In genomic region chr10:13234172-13234571, GRCh38 we compare ENCODE assay signal across 29 cellular contexts. TPM values are rescaled to one million over a fixed set of nuclear protein-coding genes. Genes with fewer than 3 reads are reported as not detected.
A peak's percentile ranks its signal among the peaks of the same experiment; 100 is the strongest.
DNase-seq lines count a peak whose midpoint lies in the region; ATAC-seq and TF ChIP-seq lines count a peak whose summit lies in the region.
"Had no signal": no experiment of that assay in that cellular context is flagged by ENCODE, and none has a peak within 500 bp of the region (broad histone marks: within the 10 kb centered on the region; RNA-seq: fewer than 3 reads in every experiment).

A gene with protein sequence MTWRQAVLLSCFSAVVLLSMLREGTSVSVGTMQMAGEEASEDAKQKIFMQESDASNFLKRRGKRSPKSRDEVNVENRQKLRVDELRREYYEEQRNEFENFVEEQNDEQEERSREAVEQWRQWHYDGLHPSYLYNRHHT (minus strand): TSS chr10:13234374. CDS start chr10:13234258, 116 bp downstream.

- no peaks in the 10 kb centered on the region for H3K36me3 ChIP-seq in Karpas-422 (ENCODE audit: insufficient read depth, low read length)
- no peaks in the 10 kb centered on the region for H3K36me3 ChIP-seq in endodermal cell (ENCODE audit: control insufficient read depth, insufficient read depth, low read length)
- no peaks in the 10 kb centered on the region for H3K36me3 ChIP-seq in upper lobe of right lung
- no peaks in the 10 kb centered on the region for H3K36me3 ChIP-seq in mucosa of descending colon (ENCODE audit: low read depth)
- H3K36me3 ChIP-seq: MG63, SJSA1 had no signal

- DNase-seq in GM10248 (ENCODE audit: extremely low spot score): peak; percentile 6
- no peak for DNase-seq in Karpas-422
- DNase-seq in endodermal cell: peak; percentile 60
- DNase-seq in upper lobe of right lung: peak; percentile 43
- DNase-seq in mucosa of descending colon: no peak
- DNase-seq: AML-193; CD8-positive, alpha-beta T cell; DMS79; EL; GDM1; GOT3; MG63; NCI-H1694; NCI-H2029 treated with DMSO at 0.1 percent for 48 hours; NCI-H526 treated with DMSO at 0.1 percent for 48 hours; Right ventricle myocardium superior; RPMI8226 had no signal

- H3K79me2 ChIP-seq in Karpas-422 (ENCODE audit: low read length): no peaks in the 10 kb centered on the region

- TF ChIP-seq CTCF in GM10248 (IDR thresholded peaks at IDR 0.05; ENCODE audit: control extremely low read depth, extremely low read depth, low read depth, missing control alignments): no peak
- TF ChIP-seq CTCF in endodermal cell (conservative IDR thresholded peaks at IDR 0.05): no peak
- no peak for TF ChIP-seq CTCF in upper lobe of right lung (IDR thresholded peaks at IDR 0.05)
- TF ChIP-seq CTCF in mucosa of descending colon (IDR thresholded peaks at IDR 0.05): no peak

- H3K9me3 ChIP-seq in Karpas-422 (ENCODE audit: low read length): no peaks in the 10 kb centered on the region
- H3K9me3 ChIP-seq in endodermal cell (ENCODE audit: control insufficient read depth, low read length): no peaks in the 10 kb centered on the region
- H3K9me3 ChIP-seq in upper lobe of right lung: no peaks in the 10 kb centered on the region
- no peaks in the 10 kb centered on the region for H3K9me3 ChIP-seq in mucosa of descending colon
- H3K9me3 ChIP-seq: A549, Caco-2, MG63, SJSA1 had no signal

- 67 to 76% methylated on average over 3 to 10 of the region's 10 CpGs for WGBS in endodermal cell (ENCODE audit: insufficient coverage in 1 of 2, insufficient read length in 1 of 2), 2 experiments

- CTCF ChIA-PET in GM10248 (lab: Yijun Ruan, JAX): no interaction called here

- H4K20me1 ChIP-seq in Karpas-422 (ENCODE audit: insufficient read depth, low read depth, low read length): no peaks in the 10 kb centered on the region

- H3K4me2 ChIP-seq in Karpas-422 (ENCODE audit: low read depth, low read length, poor library complexity, severe bottlenecking): peak within 1 kb of the TSS; percentile 60
- H3K4me2 ChIP-seq: A549 had no signal

- H3K4me1 ChIP-seq in Karpas-422 (ENCODE audit: low read length) (peaks cover 28% of the 10 kb centered on the region), endodermal cell (ENCODE audit: control insufficient read depth, insufficient read depth, low read length) (no peaks in the 10 kb centered on the region), upper lobe of right lung (no peaks in the 10 kb centered on the region), mucosa of descending colon (ENCODE audit: low read depth) (no peaks in the 10 kb centered on the region)
- H3K4me1 ChIP-seq: A549, Caco-2, SJSA1 had no signal

- H3K27me3 Mint-ChIP-seq in endodermal cell (ENCODE audit: insufficient read depth): no peaks in the 10 kb centered on the region

- H3K4me1 Mint-ChIP-seq in endodermal cell: peaks cover 2% of the 10 kb centered on the region

- intact Hi-C loops in upper lobe of right lung (cut with DNase I): no loop called here
- intact Hi-C loops in mucosa of descending colon (cut with DNase I, micrococcal nuclease): no loop called here

- H3K27ac Mint-ChIP-seq in endodermal cell: no peak within 1 kb of the TSS
- H3K27ac Mint-ChIP-seq: CD8-positive, alpha-beta T cell had no signal

- H3K9ac ChIP-seq in Karpas-422 (ENCODE audit: low read length) (peak within 1 kb of the TSS; percentile 16), endodermal cell (ENCODE audit: extremely low read depth, low read length, poor library complexity, severe bottlenecking) (no peak within 1 kb of the TSS)

- POLR2A ChIA-PET in GM10248 (lab: Yijun Ruan, JAX): no interaction called here

- no peak within 1 kb of the TSS for H3K4me3 Mint-ChIP-seq in endodermal cell
- H3K4me3 Mint-ChIP-seq: CD8-positive, alpha-beta T cell had no signal

- ATAC-seq in upper lobe of right lung: no peak
- no peak for ATAC-seq in HG03196 (IDR thresholded peaks at IDR 0.05; ENCODE audit: unreplicated experiment)
- ATAC-seq in activated CD4-positive, CD25-positive, alpha-beta regulatory T cell treated with anti-CD3 and anti-CD28 coated beads, Interleukin-2, amount 50 U/mL, for 24 hours: no peak
- ATAC-seq in mucosa of descending colon: no peak
- ATAC-seq: A549; CD8-positive, alpha-beta T cell; HCT116; HepG2; K562 had no signal

- no peak within 1 kb of the TSS for H2AFZ ChIP-seq in Karpas-422 (ENCODE audit: low read length)

- H3K4me3 ChIP-seq in Karpas-422 (ENCODE audit: low read length) (peak within 1 kb of the TSS; percentile 11; the same call in 1 of the 2 replicates), endodermal cell (ENCODE audit: low read length) (no peak within 1 kb of the TSS), upper lobe of right lung (no peak within 1 kb of the TSS), mucosa of descending colon (no peak within 1 kb of the TSS)
- H3K4me3 ChIP-seq: A549, K562, MG63, SJSA1 had no signal

- H3K9me2 ChIP-seq in Karpas-422 (replicated peaks; ENCODE audit: insufficient read depth, low read length): no peaks in the 10 kb centered on the region

- no peaks in the 10 kb centered on the region for H3K27me3 ChIP-seq in Karpas-422 (ENCODE audit: low read length)
- no peaks in the 10 kb centered on the region for H3K27me3 ChIP-seq in endodermal cell (ENCODE audit: control insufficient read depth, insufficient read depth, low read length, poor library complexity, severe bottlenecking)
- peaks cover 4% of the 10 kb centered on the region for H3K27me3 ChIP-seq in upper lobe of right lung
- H3K27me3 ChIP-seq: MG63 had no signal

- no peaks in the 10 kb centered on the region for H3K36me3 Mint-ChIP-seq in endodermal cell (ENCODE audit: low read depth)
- H3K36me3 Mint-ChIP-seq: CD8-positive, alpha-beta T cell had no signal

- H3K27ac ChIP-seq in Karpas-422 (ENCODE audit: low read length) (peak within 1 kb of the TSS; percentile 16; the same call in 1 of the 2 replicates), endodermal cell (ENCODE audit: low read depth, low read length) (no peak within 1 kb of the TSS), upper lobe of right lung (no peak within 1 kb of the TSS)
- H3K27ac ChIP-seq: A549, C4-2B, SJSA1 had no signal

- H3K9me3 Mint-ChIP-seq in endodermal cell: no peaks in the 10 kb centered on the region
- H3K9me3 Mint-ChIP-seq: CD8-positive, alpha-beta T cell had no signal

RNA-seq across cellular contexts. Expression of the gene that starts here (rescaled TPM):
- total RNA-seq in Karpas-422 (2014; rRNA removed; shearing (Covaris generic); ENCODE audit: low replicate concordance): 0.63 TPM in 1 of 2 replicates, not detected in the other
- total RNA-seq in endodermal cell (not detected), upper lobe of right lung (not detected), mucosa of descending colon (not detected)
- polyA plus RNA-seq in endodermal cell (2013, experiment 1 of 2): not detected
- not detected for polyA plus RNA-seq in endodermal cell (2013, experiment 2 of 2)
- total RNA-seq: Caco-2; CD8-positive, alpha-beta T cell; HepG2; HT1080; K562; LHCN-M2; NCI-H460; Right ventricle myocardium superior; SJSA1 had no signal
- polyA plus RNA-seq: A549, HepG2, K562 had no signal

Comparison
In these comparisons a context has a peak if more than half of its experiments do, and no peak if none do; other contexts are left out.
1. Peak in DNase-seq in endodermal cell; RNA of the gene not detected or under 1 TPM.
2. Peak in DNase-seq in upper lobe of right lung; RNA of the gene not detected or under 1 TPM.